7 cellular contexts compared by ENCODE assay signal in genomic region chr11:118790357-118791014, GRCh38. TPM values are rescaled to one million over a fixed set of nuclear protein-coding genes. Genes with fewer than 3 reads are reported as not detected.
DNase-seq lines count a peak whose midpoint lies in the region; ATAC-seq, FAIRE-seq and TF ChIP-seq lines count a peak whose summit lies in the region.

No MANE protein-coding gene starts in this region.

- ATAC-seq in HG02943 (IDR thresholded peaks at IDR 0.05; ENCODE audit: low read depth, unreplicated experiment), result peak; percentile 28

- peak; percentile 82 for FAIRE-seq in GM12891 (lab: Jason Lieb, UNC)

- peak; percentile 24 for DNase-seq in GM12891 (ENCODE audit: insufficient read length, low spot score)
- peak; percentile 48 for DNase-seq in NCI-H2227 (lab: John Stamatoyannopoulos, UW; ENCODE audit: unreplicated experiment)
- DNase-seq in activated CD4-positive, alpha-beta T cell treated with anti-CD3 and anti-CD28 coated beads, Interleukin-2, amount 50 U/mL, for 1 hour, result peak; percentile 52
- peak; percentile 38 for DNase-seq in effector CD4-positive, alpha-beta T cell
- peak; percentile 74 to 78 for DNase-seq in lung microvascular endothelial cell (ENCODE audit: low read depth in 2 of 2)
- peak; percentile 31 for DNase-seq in stimulated activated CD8-positive, alpha-beta memory T cell treated with anti-CD3 and anti-CD28 coated beads, Interleukin-15, amount 100 ng/mL, for 1 hour (ENCODE audit: low read depth)

- TF ChIP-seq POLR2A in GM12891 (IDR thresholded peaks at IDR 0.05; ENCODE audit: low read depth, low read length), result no peak

TF ChIP-seq in GM12891, 5 proteins besides CTCF, POLR2A, EP300 and RAD21:
- no peak; the same call in 1 of the 2 replicates for TF ChIP-seq POLR2AphosphoS5 (IDR thresholded peaks at IDR 0.05; ENCODE audit: low read depth, low read length)

RNA-seq across cellular contexts. Expression of gene DDX6, which starts 0.5 kb away (rescaled TPM):
- polyA plus RNA-seq in GM12891 (2012; ENCODE audit: low read depth, missing spikeins), result 27.3 TPM
- total RNA-seq in lung microvascular endothelial cell, result 71.0 and 77.4 TPM in 2 replicates

Comparison
In these comparisons a context has a peak if more than half of its experiments do, and no peak if none do; other contexts are left out.
1. Peak in every context shown above with its lines: DNase-seq and ATAC-seq.
2. DNase-seq: peak in every context shown above with its lines; median percentile 76 in lung microvascular endothelial cell; 52 in activated CD4-positive, alpha-beta T cell treated with anti-CD3 and anti-CD28 coated beads, Interleukin-2, amount 50 U/mL, for 1 hour; 48 in NCI-H2227; 38 in effector CD4-positive, alpha-beta T cell; 31 in stimulated activated CD8-positive, alpha-beta memory T cell treated with anti-CD3 and anti-CD28 coated beads, Interleukin-15, amount 100 ng/mL, for 1 hour; 24 in GM12891.